In genomic region chr3:10416730-10417300, GRCh38 we compare ENCODE assay signal across 23 cellular contexts.
"Had no signal": no experiment of that assay in that cellular context is flagged by ENCODE, and none has a peak within 500 bp of the region (broad histone marks: within the 10 kb centered on the region; RNA-seq: fewer than 3 reads in every experiment).

No MANE protein-coding gene starts in this region.

- H3K4me2 ChIP-seq: hepatocyte had no signal

- H3K36me3 ChIP-seq: pancreas, thyroid gland, upper lobe of right lung had no signal

- ATAC-seq: activated CD8-positive, alpha-beta memory T cell treated with anti-CD3 and anti-CD28 coated beads, Interleukin-2, amount 10 ng/mL, durations not matched to agents 7 days and 5 days; activated CD8-positive, alpha-beta T cell treated with anti-CD3 and anti-CD28 coated beads for 36 hours; body of pancreas; esophagus mucosa; left ventricle myocardium superior; pancreas; right cardiac atrium; upper lobe of right lung had no signal

- H3K4me3 ChIP-seq: body of pancreas, hepatocyte, pancreas, thyroid gland, upper lobe of right lung had no signal

- DNase-seq: activated CD4-positive, alpha-beta T cell treated with anti-CD3 and anti-CD28 coated beads, Interleukin-2, amount 10 ng/mL, durations not matched to agents 7 days and 5 days; activated CD4-positive, CD25-positive, alpha-beta regulatory T cell treated with anti-CD3 and anti-CD28 coated beads, Interleukin-2, amount 50 U/mL, for 72 hours; activated CD8-positive, alpha-beta memory T cell treated with anti-CD3 and anti-CD28 coated beads, Interleukin-2, amount 10 ng/mL, durations not matched to agents 7 days and 5 days; activated CD8-positive, alpha-beta T cell treated with anti-CD3 and anti-CD28 coated beads for 36 hours; activated gamma-delta T cell treated with Interleukin-2 at 50 U/mL for 16 hours; body of pancreas; effector memory CD4-positive, alpha-beta T cell; foreskin melanocyte; left ventricle myocardium superior; pancreas; right cardiac atrium; stimulated activated CD4-positive, alpha-beta T cell treated with anti-CD3 and anti-CD28 coated beads, Interleukin-12 subunit alpha, Interleukin-12 subunit beta, amount 100 ng/mL, for 4 hours; stimulated activated CD4-positive, alpha-beta T cell treated with anti-CD3 and anti-CD28 coated beads, Interleukin-4, amount 100 ng/mL, for 4 hours; substantia nigra; thyroid gland; upper lobe of right lung had no signal

- H3K27me3 ChIP-seq: hepatocyte, pancreas, thyroid gland had no signal

- H3K4me1 ChIP-seq: body of pancreas, pancreas, thyroid gland, upper lobe of right lung had no signal

- H3K4me1 Mint-ChIP-seq: nephron had no signal

- H3K9me3 ChIP-seq: body of pancreas, pancreas, thyroid gland, upper lobe of right lung had no signal

- H3K27me3 Mint-ChIP-seq: activated CD8-positive, alpha-beta T cell treated with anti-CD3 and anti-CD28 coated beads for 36 hours; activated naive CD4-positive, alpha-beta T cell treated with anti-CD3 and anti-CD28 coated beads, Interleukin-2, amount 50 U/mL, for 24 hours; stimulated activated naive CD8-positive, alpha-beta T cell treated with anti-CD3 and anti-CD28 coated beads, Interleukin-15, Interleukin-2, amounts not matched to agents 100 ng/mL and 50 ng/mL, for 24 hours had no signal

- H3K9me3 Mint-ChIP-seq: activated CD4-positive, alpha-beta T cell treated with anti-CD3 and anti-CD28 coated beads, Interleukin-2, amount 10 ng/mL, durations not matched to agents 7 days and 5 days; activated CD8-positive, alpha-beta T cell treated with anti-CD3 and anti-CD28 coated beads for 36 hours; activated naive CD4-positive, alpha-beta T cell treated with anti-CD3 and anti-CD28 coated beads, Interleukin-2, amount 50 U/mL, for 24 hours; activated T-helper 1 cell treated with anti-CD3 and anti-CD28 coated beads, Interleukin-12 subunit alpha, Interleukin-12 subunit beta, Interleukin-2, Interleukin-4 antibody, amounts not matched to agents 30 ng/mL and 10 ng/mL and 1 ng/mL, durations not matched to agents 14 hours and 24 hours and 36 hours; dendritic cell treated with granulocyte-macrophage colony-stimulating factor and Interleukin-4, amounts not matched to agents 40 ng/mL and 50 ng/mL, for 4 days; nephron; stimulated activated naive CD8-positive, alpha-beta T cell treated with anti-CD3 and anti-CD28 coated beads, Interleukin-15, Interleukin-2, amounts not matched to agents 100 ng/mL and 50 ng/mL, for 24 hours had no signal

- H3K27ac Mint-ChIP-seq: activated CD4-positive, alpha-beta T cell treated with anti-CD3 and anti-CD28 coated beads, Interleukin-2, amount 10 ng/mL, durations not matched to agents 7 days and 5 days; activated CD8-positive, alpha-beta memory T cell treated with anti-CD3 and anti-CD28 coated beads, Interleukin-2, amount 10 ng/mL, durations not matched to agents 7 days and 5 days; activated CD8-positive, alpha-beta T cell treated with anti-CD3 and anti-CD28 coated beads for 36 hours; activated naive CD4-positive, alpha-beta T cell treated with anti-CD3 and anti-CD28 coated beads, Interleukin-2, amount 50 U/mL, for 24 hours; activated T-helper 1 cell treated with anti-CD3 and anti-CD28 coated beads, Interleukin-12 subunit alpha, Interleukin-12 subunit beta, Interleukin-2, Interleukin-4 antibody, amounts not matched to agents 30 ng/mL and 10 ng/mL and 1 ng/mL, durations not matched to agents 14 hours and 24 hours and 36 hours; dendritic cell treated with granulocyte-macrophage colony-stimulating factor and Interleukin-4, amounts not matched to agents 40 ng/mL and 50 ng/mL, for 4 days; nephron; stimulated activated naive CD8-positive, alpha-beta T cell treated with anti-CD3 and anti-CD28 coated beads, Interleukin-15, Interleukin-2, amounts not matched to agents 100 ng/mL and 50 ng/mL, for 24 hours had no signal

- H2AFZ ChIP-seq: hepatocyte had no signal

- H3K36me3 Mint-ChIP-seq: activated CD8-positive, alpha-beta memory T cell treated with anti-CD3 and anti-CD28 coated beads, Interleukin-2, amount 10 ng/mL, durations not matched to agents 7 days and 5 days; activated naive CD4-positive, alpha-beta T cell treated with anti-CD3 and anti-CD28 coated beads, Interleukin-2, amount 50 U/mL, for 24 hours had no signal

- H3K4me3 Mint-ChIP-seq: activated CD4-positive, alpha-beta T cell treated with anti-CD3 and anti-CD28 coated beads, Interleukin-2, amount 10 ng/mL, durations not matched to agents 7 days and 5 days; activated CD8-positive, alpha-beta memory T cell treated with anti-CD3 and anti-CD28 coated beads, Interleukin-2, amount 10 ng/mL, durations not matched to agents 7 days and 5 days; activated CD8-positive, alpha-beta T cell treated with anti-CD3 and anti-CD28 coated beads for 36 hours; activated naive CD4-positive, alpha-beta T cell treated with anti-CD3 and anti-CD28 coated beads, Interleukin-2, amount 50 U/mL, for 24 hours; activated T-helper 1 cell treated with anti-CD3 and anti-CD28 coated beads, Interleukin-12 subunit alpha, Interleukin-12 subunit beta, Interleukin-2, Interleukin-4 antibody, amounts not matched to agents 30 ng/mL and 10 ng/mL and 1 ng/mL, durations not matched to agents 14 hours and 24 hours and 36 hours; dendritic cell treated with granulocyte-macrophage colony-stimulating factor and Interleukin-4, amounts not matched to agents 40 ng/mL and 50 ng/mL, for 4 days; nephron; stimulated activated naive CD8-positive, alpha-beta T cell treated with anti-CD3 and anti-CD28 coated beads, Interleukin-15, Interleukin-2, amounts not matched to agents 100 ng/mL and 50 ng/mL, for 24 hours had no signal

- H3K27ac ChIP-seq: body of pancreas, hepatocyte, pancreas, thyroid gland, upper lobe of right lung had no signal
